ENCODE assay signal across 9 cellular contexts in genomic region chr10:79298403-79299244, GRCh38. TPM values are rescaled to one million over a fixed set of nuclear protein-coding genes. Genes with fewer than 3 reads are reported as not detected.
DNase-seq lines count a peak whose midpoint lies in the region; ATAC-seq, FAIRE-seq and TF ChIP-seq lines count a peak whose summit lies in the region.
"Had no signal": no experiment of that assay in that cellular context is flagged by ENCODE, and none has a peak within 500 bp of the region (broad histone marks: within the 10 kb centered on the region; RNA-seq: fewer than 3 reads in every experiment).

No MANE protein-coding gene starts in this region.

- no peak for FAIRE-seq in pancreas (lab: Jason Lieb, UNC)

- H3K4me1 ChIP-seq in SJSA1 (replicated peaks) (peaks cover 29% of the 10 kb centered on the region), pancreas (no peaks in the 10 kb centered on the region)

- H3K27me3 ChIP-seq in SJSA1 (replicated peaks), result no peaks in the 10 kb centered on the region
- H3K27me3 ChIP-seq in pancreas, result no peaks in the 10 kb centered on the region

- ATAC-seq in pancreas, result peak in 3 of 4 donors; percentile 33 to 58 (median 33)
- no peak for ATAC-seq in GM21737 (IDR thresholded peaks at IDR 0.05; ENCODE audit: unreplicated experiment)
- ATAC-seq in GM18858 (IDR thresholded peaks at IDR 0.05; ENCODE audit: unreplicated experiment), result no peak

- no peak for TF ChIP-seq CTCF in pancreas (IDR thresholded peaks at IDR 0.05)

- H3K27ac ChIP-seq in SJSA1 (peak overlapping the region; percentile 89), epithelial cell of prostate (peak overlapping the region; percentile 63), pancreas (no peak overlapping the region)
- H3K27ac ChIP-seq: KMS-11 had no signal

- WGBS in pancreas, 2 donors, result 90 to 93% methylated on average over 27 of the region's 27 CpGs

- H3K4me3 ChIP-seq in SJSA1 (no peak overlapping the region), pancreas (no peak overlapping the region)

- peak; percentile 76 for DNase-seq in GM04503 (ENCODE audit: low read depth)
- DNase-seq in SJSA1 (ENCODE audit: low read depth in 1 of 2, low spot score in 2 of 2), result peak; percentile 79 to 97
- DNase-seq in epithelial cell of prostate (ENCODE audit: low read depth, low spot score), result peak; percentile 81
- peak in 1 of 6 donors; percentile 66 for DNase-seq in pancreas
- DNase-seq in NCI-H1048 (lab: John Stamatoyannopoulos, UW), result no peak
- DNase-seq in SK-N-DZ (ENCODE audit: low spot score), result no peak

- H3K36me3 ChIP-seq in SJSA1 (peaks cover 90% of the 10 kb centered on the region), pancreas (peaks cover 15 to 68% (median 41%) of the 10 kb centered on the region in 3 donors)

- intact Hi-C loops in pancreas (cut with DNase I), result no loop called here

- H3K9me3 ChIP-seq in SJSA1 (replicated peaks) (no peaks in the 10 kb centered on the region), pancreas (no peaks in the 10 kb centered on the region)

RNA-seq across cellular contexts. Expression of gene PPIF, which starts 48.6 kb away (rescaled TPM):
- total RNA-seq in SJSA1 (2014; rRNA removed; shearing (Covaris generic)), result 31.7 and 42.1 TPM in 2 replicates
- 10 to 100 TPM; 35.8 to 61.8 (median 46.8) TPM for total RNA-seq in pancreas
- polyA plus RNA-seq in pancreas, result 10 to 100 TPM; 21.2 to 37.0 TPM
- 109 and 110 TPM in 2 replicates for polyA plus RNA-seq in SK-N-DZ (2014; cell fraction: cytosol; rRNA removed)
- polyA plus RNA-seq in SK-N-DZ (2014; cell fraction: nucleus; rRNA removed), result 98.3 and 106 TPM in 2 replicates

Comparison
In these comparisons a context has a peak if more than half of its experiments do, and no peak if none do; other contexts are left out.
1. DNase-seq: peak in GM04503 (single experiment), SJSA1 (2 of 2) and epithelial cell of prostate (single experiment); none in NCI-H1048 (single experiment) and SK-N-DZ (single experiment).
2. H3K27ac ChIP-seq: peak in SJSA1 (single experiment) and epithelial cell of prostate (single experiment); none in pancreas (0 of 4).
3. ATAC-seq: peak in pancreas (3 of 4); none in GM21737 (single experiment) and GM18858 (single experiment).